ENCODE assay signal across 6 cellular contexts in the genomic region with DNA sequence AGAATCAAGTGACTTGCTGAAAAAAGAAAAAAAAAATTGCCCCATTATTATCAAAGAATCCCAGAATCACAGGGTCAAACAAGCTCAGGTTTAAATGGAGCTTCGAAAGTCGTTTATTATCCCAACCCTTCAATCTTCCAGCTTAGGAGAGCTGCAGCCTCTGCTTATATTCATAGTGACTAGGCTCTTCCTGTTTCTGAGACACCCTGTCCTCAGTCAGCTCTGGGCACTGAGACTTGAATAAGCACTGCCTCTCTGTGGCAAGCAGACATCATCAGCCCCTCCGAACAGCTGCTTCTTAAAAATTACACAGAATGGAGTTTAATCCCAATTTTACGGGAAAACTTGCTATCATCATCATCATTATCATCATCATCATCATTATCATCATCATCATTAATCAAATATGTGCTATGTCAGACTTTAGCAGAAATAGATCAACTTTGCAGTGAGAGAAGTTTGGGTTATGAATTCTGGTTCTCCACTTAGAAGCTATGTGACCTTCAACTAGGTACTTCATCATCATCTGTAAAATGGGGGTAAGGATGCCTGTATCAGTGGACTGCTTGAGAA.
"Had no signal": no experiment of that assay in that cellular context is flagged by ENCODE, and none has a peak within 500 bp of the region (broad histone marks: within the 10 kb centered on the region; RNA-seq: fewer than 3 reads in every experiment).

No MANE protein-coding gene starts in this region.

- H3K4me1 Mint-ChIP-seq: GM23338, H9, IgD-negative memory B cell had no signal

- DNase-seq: H9, HCEC 1CT, HFFc6, KBM-7 had no signal

- ATAC-seq: GM23338 had no signal

- H3K27me3 Mint-ChIP-seq: IgD-negative memory B cell had no signal

- H3K4me3 ChIP-seq: GM23338 had no signal

- H3K27ac Mint-ChIP-seq: GM23338, H9, HFFc6, IgD-negative memory B cell had no signal

- H3K4me3 Mint-ChIP-seq: GM23338, H9, HFFc6, IgD-negative memory B cell had no signal
